ENCODE assay signal across 22 cellular contexts in genomic region chr6:41702771-41703494, GRCh38. TPM values are rescaled to one million over a fixed set of nuclear protein-coding genes. Genes with fewer than 3 reads are reported as not detected.
"Had no signal": no experiment of that assay in that cellular context is flagged by ENCODE, and none has a peak within 500 bp of the region (broad histone marks: within the 10 kb centered on the region; RNA-seq: fewer than 3 reads in every experiment).

No MANE protein-coding gene starts in this region.

- H3K36me3 ChIP-seq: right atrium auricular region had no signal

- DNase-seq: activated CD4-positive, alpha-beta T cell treated with anti-CD3 and anti-CD28 coated beads, Interleukin-2, amount 10 ng/mL, durations not matched to agents 7 days and 5 days; activated naive CD4-positive, alpha-beta T cell treated with anti-CD3 and anti-CD28 coated beads, Interleukin-2, amount 50 U/mL, for 16 hours; activated T-cell treated with anti-CD3 and anti-CD28 coated beads for 4 hours; body of pancreas; dermis blood vessel endothelial cell; glutamatergic neuron; immature natural killer cell; left lung; T-helper 17 cell; testis had no signal

- H3K4me3 ChIP-seq: body of pancreas, esophagus muscularis mucosa, left lung, right atrium auricular region, skin epidermis, testis had no signal

- H3K27me3 ChIP-seq: body of pancreas, esophagus muscularis mucosa, left lung, neutrophil, right atrium auricular region, testis had no signal

- ATAC-seq: body of pancreas, left lung, T-helper 17 cell, WTC11 had no signal

- H3K27ac ChIP-seq: body of pancreas, esophagus muscularis mucosa, left lung, neutrophil, right atrium auricular region, skin epidermis, testis had no signal

- H3K9me3 ChIP-seq: body of pancreas, esophagus muscularis mucosa, left lung, neutrophil, right atrium auricular region, testis had no signal

RNA-seq across cellular contexts. Expression of gene PGC, which starts 44.3 kb away (rescaled TPM):
- total RNA-seq: activated CD4-positive, alpha-beta T cell treated with anti-CD3 and anti-CD28 coated beads, Interleukin-2, amount 10 ng/mL, durations not matched to agents 7 days and 5 days; activated CD8-positive, alpha-beta memory T cell treated with anti-CD3 and anti-CD28 coated beads for 36 hours; activated T-helper 2 cell treated with anti-CD3 and anti-CD28 coated beads, Interferon-gamma antibody, Interleukin-2, Interleukin-4, amounts not matched to agents 10 μg/mL and 5 μg/mL and 100 μg/mL, durations not matched to agents 14 hours and 24 hours and 36 hours; dermis blood vessel endothelial cell; fibroblast of villous mesenchyme; mesenteric fat pad; myocyte; posterior vena cava; right atrium auricular region; T-helper 17 cell; ureter had no signal
- polyA plus RNA-seq: immature natural killer cell had no signal
